11 cellular contexts compared by ENCODE assay signal in the genomic region with DNA sequence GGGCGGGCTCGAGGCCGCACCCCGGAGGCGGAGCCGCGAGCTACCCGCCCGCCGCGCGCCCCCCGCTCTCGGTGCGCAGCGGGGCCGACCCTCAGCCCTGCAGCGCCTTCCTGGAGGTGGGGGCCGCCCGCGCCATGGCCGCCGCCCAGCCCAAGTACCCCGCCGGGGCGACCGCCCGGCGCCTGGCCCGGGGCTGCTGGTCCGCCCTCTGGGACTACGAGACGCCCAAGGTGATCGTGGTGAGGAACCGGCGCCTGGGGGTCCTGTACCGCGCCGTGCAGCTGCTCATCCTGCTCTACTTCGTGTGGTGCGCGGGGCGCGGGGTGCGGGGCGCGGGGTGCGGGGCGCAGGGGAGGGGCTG. TPM values are rescaled to one million over a fixed set of nuclear protein-coding genes. Genes with fewer than 3 reads are reported as not detected.
DNase-seq lines count a peak whose midpoint lies in the region; ATAC-seq and TF ChIP-seq lines count a peak whose summit lies in the region.
"Had no signal": no experiment of that assay in that cellular context is flagged by ENCODE, and none has a peak within 500 bp of the region (broad histone marks: within the 10 kb centered on the region; RNA-seq: fewer than 3 reads in every experiment).

A gene (plus strand): TSS at position 94 of the 361 bp plus-strand sequence. CDS start 41 bp downstream, at position 135.

- no peak within 1 kb of the TSS for H3K9ac ChIP-seq in endocrine pancreas (ENCODE audit: control insufficient read depth, insufficient read depth, low read length)

- no peak within 1 kb of the TSS for H3K27ac Mint-ChIP-seq in CD8-positive, alpha-beta memory T cell
- H3K27ac Mint-ChIP-seq in neural crest cell (ENCODE audit: unreplicated experiment) = no peak within 1 kb of the TSS

- CTCF ChIA-PET in CD8-positive, alpha-beta memory T cell (lab: Charles Lee) = no interaction called here
- CTCF ChIA-PET in HEK293T (lab: Yijun Ruan, JAX) = no interaction called here

- POLR2A ChIA-PET in CD8-positive, alpha-beta memory T cell (lab: Charles Lee) = no interaction called here
- POLR2A ChIA-PET in HEK293T (lab: Yijun Ruan, JAX) = no interaction called here

- peaks cover 10 to 19% (median 14%) of the 10 kb centered on the region in 3 donors for H3K4me1 Mint-ChIP-seq in CD8-positive, alpha-beta memory T cell
- H3K4me1 Mint-ChIP-seq in neural crest cell = peaks cover 23% of the 10 kb centered on the region

- H3K9me3 Mint-ChIP-seq in CD8-positive, alpha-beta memory T cell = peaks cover 0 to 17% (median 6%) of the 10 kb centered on the region in 5 donors
- no peaks in the 10 kb centered on the region for H3K9me3 Mint-ChIP-seq in neural crest cell

- no peak within 1 kb of the TSS for H3K4me3 ChIP-seq in CD8-positive, alpha-beta memory T cell (ENCODE audit: low read length)
- H3K4me3 ChIP-seq in endocrine pancreas (ENCODE audit: control insufficient read depth, insufficient read depth, low read length) (peak within 1 kb of the TSS; percentile 32), aorta (ENCODE audit: low read length in 2 of 2) (no peak within 1 kb of the TSS)
- H3K4me3 ChIP-seq: SJSA1 had no signal

- ATAC-seq in aorta (ENCODE audit: low FRiP score) (no peak), HG03139 (IDR thresholded peaks at IDR 0.05; ENCODE audit: unreplicated experiment) (no peak)

- H3K4me1 ChIP-seq in CD8-positive, alpha-beta memory T cell (ENCODE audit: insufficient read depth, low read length) = no peaks in the 10 kb centered on the region
- no peaks in the 10 kb centered on the region for H3K4me1 ChIP-seq in endocrine pancreas (ENCODE audit: control insufficient read depth, insufficient read depth, low read length)
- H3K4me1 ChIP-seq in aorta (ENCODE audit: control insufficient read depth in 1 of 2, insufficient read depth in 2 of 2, low read length in 2 of 2) = no peaks in the 10 kb centered on the region
- H3K4me1 ChIP-seq: SJSA1 had no signal

- H3K27me3 ChIP-seq in CD8-positive, alpha-beta memory T cell (ENCODE audit: insufficient read depth, low read length, poor library complexity, severe bottlenecking) = peaks cover 13% of the 10 kb centered on the region
- H3K27me3 ChIP-seq in endocrine pancreas (ENCODE audit: control insufficient read depth, insufficient read depth, low read length) (no peaks in the 10 kb centered on the region), aorta (ENCODE audit: control insufficient read depth in 1 of 2, insufficient read depth in 2 of 2, low read length in 1 of 2) (no peaks in the 10 kb centered on the region)

- TF ChIP-seq CTCF in neural crest cell (conservative IDR thresholded peaks at IDR 0.05) = no peak

- H3K27ac ChIP-seq in CD8-positive, alpha-beta memory T cell (ENCODE audit: low read depth, low read length) = no peak within 1 kb of the TSS
- H3K27ac ChIP-seq in aorta (ENCODE audit: low read depth in 1 of 2, low read length in 2 of 2) = no peak within 1 kb of the TSS
- H3K27ac ChIP-seq: SJSA1 had no signal

- intact Hi-C loops in aorta (cut with DNase I) = no loop called here

- H3K9me3 ChIP-seq in CD8-positive, alpha-beta memory T cell (ENCODE audit: low read length) = no peaks in the 10 kb centered on the region
- H3K9me3 ChIP-seq in endocrine pancreas (ENCODE audit: control insufficient read depth, low read length) (no peaks in the 10 kb centered on the region), aorta (ENCODE audit: control insufficient read depth, low read length) (peaks cover 2% of the 10 kb centered on the region)

- H3K27me3 Mint-ChIP-seq in CD8-positive, alpha-beta memory T cell = peaks cover 27 to 36% of the 10 kb centered on the region in 2 donors
- H3K27me3 Mint-ChIP-seq in neural crest cell (ENCODE audit: low read depth) = peaks cover 64% of the 10 kb centered on the region

- no peaks in the 10 kb centered on the region for H3K36me3 ChIP-seq in CD8-positive, alpha-beta memory T cell (ENCODE audit: insufficient read depth, low read length)
- H3K36me3 ChIP-seq in endocrine pancreas (ENCODE audit: control insufficient read depth, insufficient read depth, low read length) = no peaks in the 10 kb centered on the region
- H3K36me3 ChIP-seq in aorta (ENCODE audit: control insufficient read depth in 1 of 2, insufficient read depth in 2 of 2, low read length in 1 of 2) = no peaks in the 10 kb centered on the region

- H3K4me3 Mint-ChIP-seq in CD8-positive, alpha-beta memory T cell = peak within 1 kb of the TSS in 5 of 7 donors; percentile 2 to 59 (median 52)
- H3K4me3 Mint-ChIP-seq in neural crest cell = peak within 1 kb of the TSS; percentile 64

- DNase-seq in CD8-positive, alpha-beta memory T cell = peak in 1 of 5 donors; percentile 14
- peak; percentile 46 for DNase-seq in HEK293T (ENCODE audit: extremely low spot score)
- DNase-seq in neural crest cell (ENCODE audit: low read depth, low spot score) = no peak
- no peak for DNase-seq in GDM1 (lab: John Stamatoyannopoulos, UW)
- no peak for DNase-seq in aorta
- DNase-seq: erythroblast, occipital lobe, substantia nigra had no signal

- 3 to 4% methylated on average over 28 to 49 of the region's 49 CpGs for WGBS in aorta, 2 donors

- H3K36me3 Mint-ChIP-seq in CD8-positive, alpha-beta memory T cell = peaks cover 0 to 1% (median 0%) of the 10 kb centered on the region in 3 donors
- peaks cover 5% of the 10 kb centered on the region for H3K36me3 Mint-ChIP-seq in neural crest cell (ENCODE audit: low read depth)

TF ChIP-seq in HEK293T, 16 proteins besides CTCF, POLR2A, EP300 and RAD21:
- TF ChIP-seq BHLHE40 (IDR thresholded peaks at IDR 0.05; ENCODE audit: borderline replicate concordance) (no peak), SP1 (IDR thresholded peaks at IDR 0.05) (no peak), TARDBP (IDR thresholded peaks at IDR 0.05) (no peak)
- TF ChIP-seq, protein P1, sequence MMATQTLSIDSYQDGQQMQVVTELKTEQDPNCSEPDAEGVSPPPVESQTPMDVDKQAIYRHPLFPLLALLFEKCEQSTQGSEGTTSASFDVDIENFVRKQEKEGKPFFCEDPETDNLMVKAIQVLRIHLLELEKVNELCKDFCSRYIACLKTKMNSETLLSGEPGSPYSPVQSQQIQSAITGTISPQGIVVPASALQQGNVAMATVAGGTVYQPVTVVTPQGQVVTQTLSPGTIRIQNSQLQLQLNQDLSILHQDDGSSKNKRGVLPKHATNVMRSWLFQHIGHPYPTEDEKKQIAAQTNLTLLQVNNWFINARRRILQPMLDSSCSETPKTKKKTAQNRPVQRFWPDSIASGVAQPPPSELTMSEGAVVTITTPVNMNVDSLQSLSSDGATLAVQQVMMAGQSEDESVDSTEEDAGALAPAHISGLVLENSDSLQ (IDR thresholded peaks at IDR 0.05) = no peak
TF ChIP-seq in HEK293T: peak in this region for 0.

RNA-seq across cellular contexts. Expression of the gene that starts here (rescaled TPM):
- not detected for total RNA-seq in CD8-positive, alpha-beta memory T cell
- polyA plus RNA-seq in CD8-positive, alpha-beta memory T cell = not detected
- total RNA-seq in neural crest cell (not detected in 2 replicates), aorta (under 1 TPM in 1 of 2 donors, not detected in 1; 0.27 TPM)
- not detected for polyA plus RNA-seq in aorta
- total RNA-seq: occipital lobe, SJSA1 had no signal
